In the genomic region with DNA sequence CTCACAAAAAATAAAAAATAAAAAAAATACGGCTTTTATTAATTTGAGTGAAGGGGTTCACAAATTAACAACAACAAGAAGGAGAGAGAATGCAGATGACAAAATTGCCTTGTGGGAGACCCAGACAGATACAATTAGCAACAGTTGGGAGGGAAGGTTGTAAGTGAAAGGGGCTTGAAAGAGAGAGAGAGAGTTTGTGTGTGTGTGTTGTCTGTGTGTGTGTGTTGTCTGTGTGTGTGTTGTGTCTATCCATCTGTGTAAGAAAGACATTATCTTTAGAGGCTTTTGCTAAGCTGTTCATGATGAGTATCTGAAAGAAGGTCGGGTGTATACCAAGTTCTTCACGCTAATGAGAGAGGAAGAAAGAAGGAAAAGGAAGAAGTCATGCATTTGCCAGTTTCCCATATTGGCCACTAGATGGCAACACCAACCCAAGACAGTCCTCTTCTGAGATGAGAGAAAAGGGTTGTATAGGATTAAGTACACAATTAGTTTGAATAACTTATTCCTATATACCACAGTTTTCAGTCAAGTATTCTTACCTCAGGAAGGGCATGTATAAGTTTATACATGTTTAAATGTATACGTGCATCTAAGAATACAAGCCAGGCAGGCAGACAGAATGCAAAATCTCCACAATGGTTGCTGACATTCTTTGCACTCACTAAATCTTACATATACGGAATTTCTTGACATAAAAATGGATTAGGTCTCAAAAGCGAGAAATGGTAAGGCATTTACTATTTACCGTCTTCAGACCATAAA, we compare ENCODE assay signal across 8 cellular contexts.
DNase-seq lines count a peak whose midpoint lies in the region; ATAC-seq, FAIRE-seq and TF ChIP-seq lines count a peak whose summit lies in the region.

No MANE protein-coding gene starts in this region.

- BruUV-seq in Calu3 (replicated peaks; lab: Mats Ljungman, UMichigan): TSS peak; percentile 14

- H3K4me1 Mint-ChIP-seq in Calu3 (ENCODE audit: low read depth, unreplicated experiment) (peaks cover 50% of the 10 kb centered on the region), osteocyte (ENCODE audit: unreplicated experiment) (peaks cover 14% of the 10 kb centered on the region)
- peaks cover 20% of the 10 kb centered on the region for H3K4me1 Mint-ChIP-seq in activated T-helper 1 cell treated with anti-CD3 and anti-CD28 coated beads, Interleukin-12 subunit alpha, Interleukin-12 subunit beta, Interleukin-2, Interleukin-4 antibody, amounts not matched to agents 30 ng/mL and 10 ng/mL and 1 ng/mL, durations not matched to agents 14 hours and 24 hours and 36 hours (ENCODE audit: low read depth)

- TF ChIP-seq CTCF in Calu3 (IDR thresholded peaks at IDR 0.05; ENCODE audit: unreplicated experiment) (peak; percentile 74), osteocyte (IDR thresholded peaks at IDR 0.05) (peak; percentile 88)

- ATAC-seq in GM19023 (IDR thresholded peaks at IDR 0.05; ENCODE audit: unreplicated experiment) (peak; percentile 72), HG03135 (IDR thresholded peaks at IDR 0.05; ENCODE audit: unreplicated experiment) (peak; percentile 54)

- H3K4me3 Mint-ChIP-seq in Calu3 (ENCODE audit: low read depth, unreplicated experiment) (peak overlapping the region; percentile 37), osteocyte (ENCODE audit: unreplicated experiment) (peak overlapping the region; percentile 23)
- peak overlapping the region; percentile 77 for H3K4me3 Mint-ChIP-seq in activated T-helper 1 cell treated with anti-CD3 and anti-CD28 coated beads, Interleukin-12 subunit alpha, Interleukin-12 subunit beta, Interleukin-2, Interleukin-4 antibody, amounts not matched to agents 30 ng/mL and 10 ng/mL and 1 ng/mL, durations not matched to agents 14 hours and 24 hours and 36 hours

- H3K36me3 Mint-ChIP-seq in Calu3 (ENCODE audit: insufficient read depth, unreplicated experiment) (peaks cover 5% of the 10 kb centered on the region), osteocyte (ENCODE audit: unreplicated experiment) (no peaks in the 10 kb centered on the region)
- peaks cover 3% of the 10 kb centered on the region for H3K36me3 Mint-ChIP-seq in activated T-helper 1 cell treated with anti-CD3 and anti-CD28 coated beads, Interleukin-12 subunit alpha, Interleukin-12 subunit beta, Interleukin-2, Interleukin-4 antibody, amounts not matched to agents 30 ng/mL and 10 ng/mL and 1 ng/mL, durations not matched to agents 14 hours and 24 hours and 36 hours (ENCODE audit: low read depth)

- H3K27me3 Mint-ChIP-seq in Calu3 (ENCODE audit: unreplicated experiment) (no peaks in the 10 kb centered on the region), osteocyte (ENCODE audit: unreplicated experiment) (peaks cover 5% of the 10 kb centered on the region)
- peaks cover 19% of the 10 kb centered on the region for H3K27me3 Mint-ChIP-seq in activated T-helper 1 cell treated with anti-CD3 and anti-CD28 coated beads, Interleukin-12 subunit alpha, Interleukin-12 subunit beta, Interleukin-2, Interleukin-4 antibody, amounts not matched to agents 30 ng/mL and 10 ng/mL and 1 ng/mL, durations not matched to agents 14 hours and 24 hours and 36 hours (ENCODE audit: insufficient read depth)

- CTCF ChIA-PET in Calu3 (lab: Charles Lee): interaction anchor here (1.0 to 2.3 kb wide), 6 partner anchors 10 to 106 kb away, joined by 3 to 14 read pairs (median 5); a partner anchor contains a TSS

- peak overlapping the region; percentile 81 for H3K27ac Mint-ChIP-seq in Calu3 (ENCODE audit: unreplicated experiment)
- peak overlapping the region; percentile 62 for H3K27ac Mint-ChIP-seq in activated T-helper 1 cell treated with anti-CD3 and anti-CD28 coated beads, Interleukin-12 subunit alpha, Interleukin-12 subunit beta, Interleukin-2, Interleukin-4 antibody, amounts not matched to agents 30 ng/mL and 10 ng/mL and 1 ng/mL, durations not matched to agents 14 hours and 24 hours and 36 hours
- no peak overlapping the region for H3K27ac Mint-ChIP-seq in osteocyte (ENCODE audit: unreplicated experiment)

- FAIRE-seq in frontal cortex (lab: Jason Lieb, UNC): peak; percentile 85

- DNase-seq in Calu3 (no peak), NCI-H460 (ENCODE audit: extremely low read depth, low read depth) (peak; percentile 59), frontal cortex (ENCODE audit: low spot score in 2 of 2) (peak; percentile 15 to 50), osteocyte (ENCODE audit: extremely low spot score, unreplicated experiment) (no peak), cortex of kidney (lab: John Stamatoyannopoulos, UW) (no peak)
- peak; percentile 9 for DNase-seq in activated T-helper 1 cell treated with anti-CD3 and anti-CD28 coated beads, Interleukin-12 subunit alpha, Interleukin-12 subunit beta, Interleukin-2, Interleukin-4 antibody, amounts not matched to agents 30 ng/mL and 10 ng/mL and 1 ng/mL, durations not matched to agents 14 hours and 24 hours and 36 hours (ENCODE audit: low spot score)

- H3K9me3 Mint-ChIP-seq in Calu3 (ENCODE audit: low read depth, unreplicated experiment) (peaks cover 3% of the 10 kb centered on the region), osteocyte (ENCODE audit: unreplicated experiment) (no peaks in the 10 kb centered on the region)
- no peaks in the 10 kb centered on the region for H3K9me3 Mint-ChIP-seq in activated T-helper 1 cell treated with anti-CD3 and anti-CD28 coated beads, Interleukin-12 subunit alpha, Interleukin-12 subunit beta, Interleukin-2, Interleukin-4 antibody, amounts not matched to agents 30 ng/mL and 10 ng/mL and 1 ng/mL, durations not matched to agents 14 hours and 24 hours and 36 hours

- intact Hi-C loops in Calu3 (cut with micrococcal nuclease; ENCODE audit: unreplicated experiment): loop anchor here (1.0 to 5.0 kb wide), 5 partner anchors 49 to 366 kb away; a partner anchor contains a TSS
- intact Hi-C loops in activated T-helper 1 cell treated with anti-CD3 and anti-CD28 coated beads, Interleukin-12 subunit alpha, Interleukin-12 subunit beta, Interleukin-2, Interleukin-4 antibody, amounts not matched to agents 30 ng/mL and 10 ng/mL and 1 ng/mL, durations not matched to agents 14 hours and 24 hours and 36 hours (cut with micrococcal nuclease): loop anchor here (1.0 kb wide), 4 partner anchors 63 to 366 kb away; a partner anchor contains a TSS

Comparison
In these comparisons a context has a peak if more than half of its experiments do, and no peak if none do; other contexts are left out.
1. DNase-seq: peak in NCI-H460 (single experiment), activated T-helper 1 cell treated with anti-CD3 and anti-CD28 coated beads, Interleukin-12 subunit alpha, Interleukin-12 subunit beta, Interleukin-2, Interleukin-4 antibody, amounts not matched to agents 30 ng/mL and 10 ng/mL and 1 ng/mL, durations not matched to agents 14 hours and 24 hours and 36 hours (single experiment) and frontal cortex (2 of 2); none in Calu3 (single experiment), osteocyte (single experiment) and cortex of kidney (single experiment).
2. H3K4me3 Mint-ChIP-seq: peak in every context shown above with its lines; median percentile 77 in activated T-helper 1 cell treated with anti-CD3 and anti-CD28 coated beads, Interleukin-12 subunit alpha, Interleukin-12 subunit beta, Interleukin-2, Interleukin-4 antibody, amounts not matched to agents 30 ng/mL and 10 ng/mL and 1 ng/mL, durations not matched to agents 14 hours and 24 hours and 36 hours; 37 in Calu3; 23 in osteocyte.